Comparison of ENCODE assay signal across 9 cellular contexts in genomic region chr19:4122480-4122879, GRCh38. TPM values are rescaled to one million over a fixed set of nuclear protein-coding genes. Genes with fewer than 3 reads are reported as not detected.
A peak's percentile ranks its signal among the peaks of the same experiment; 100 is the strongest.
DNase-seq lines count a peak whose midpoint lies in the region; ATAC-seq lines count a peak whose summit lies in the region.
"Had no signal": no experiment of that assay in that cellular context is flagged by ENCODE, and none has a peak within 500 bp of the region (broad histone marks: within the 10 kb centered on the region; RNA-seq: fewer than 3 reads in every experiment).

No MANE protein-coding gene starts in this region.

- H3K4me1 Mint-ChIP-seq in activated CD4-positive, alpha-beta T cell treated with anti-CD3 and anti-CD28 coated beads, Interleukin-2, amount 10 ng/mL, durations not matched to agents 24 days and 14 days = peaks cover 25% of the 10 kb centered on the region
- H3K4me1 Mint-ChIP-seq in activated naive CD8-positive, alpha-beta T cell treated with anti-CD3 and anti-CD28 coated beads for 36 hours = peaks cover 21% of the 10 kb centered on the region
- peaks cover 20 to 28% of the 10 kb centered on the region in 2 donors for H3K4me1 Mint-ChIP-seq in immature natural killer cell

- peak overlapping the region; percentile 81 to 86 for H3K4me3 ChIP-seq in stomach smooth muscle (ENCODE audit: low read length in 2 of 2)

- intact Hi-C loops in activated CD4-positive, alpha-beta T cell treated with anti-CD3 and anti-CD28 coated beads, Interleukin-2, amount 10 ng/mL, durations not matched to agents 24 days and 14 days (cut with micrococcal nuclease) = loop anchor here (5.0 kb wide), 1 partner anchor 55 kb away; the partner anchor contains the start of gene ZBTB7A
- intact Hi-C loops in head of caudate nucleus (cut with DNase I) = loop anchor here (5.0 kb wide), 3 partner anchors 55 to 115 kb away; partner anchors contain the start of genes ANKRD24, PIAS4, SIRT6 and ZBTB7A

- H3K27me3 ChIP-seq in stomach smooth muscle (ENCODE audit: control insufficient read depth in 1 of 2, insufficient read depth in 2 of 2, low read length in 2 of 2) = no peaks in the 10 kb centered on the region

- H3K4me3 Mint-ChIP-seq in activated CD4-positive, alpha-beta T cell treated with anti-CD3 and anti-CD28 coated beads, Interleukin-2, amount 10 ng/mL, durations not matched to agents 24 days and 14 days = peak overlapping the region; percentile 99
- H3K4me3 Mint-ChIP-seq in activated naive CD8-positive, alpha-beta T cell treated with anti-CD3 and anti-CD28 coated beads for 36 hours = peak overlapping the region; percentile 99
- peak overlapping the region; percentile 88 to 94 (median 92) for H3K4me3 Mint-ChIP-seq in immature natural killer cell

- no peak for ATAC-seq in HG03139 (IDR thresholded peaks at IDR 0.05; ENCODE audit: unreplicated experiment)

- peak overlapping the region; percentile 95 for H3K27ac Mint-ChIP-seq in activated CD4-positive, alpha-beta T cell treated with anti-CD3 and anti-CD28 coated beads, Interleukin-2, amount 10 ng/mL, durations not matched to agents 24 days and 14 days
- H3K27ac Mint-ChIP-seq in activated naive CD8-positive, alpha-beta T cell treated with anti-CD3 and anti-CD28 coated beads for 36 hours = peak overlapping the region; percentile 93
- peak overlapping the region; percentile 86 to 97 (median 92) for H3K27ac Mint-ChIP-seq in immature natural killer cell

- peaks cover 23% of the 10 kb centered on the region for H3K4me1 ChIP-seq in stomach smooth muscle (ENCODE audit: control insufficient read depth, insufficient read depth, low read length)

- H3K9ac ChIP-seq in stomach smooth muscle (ENCODE audit: low read length in 2 of 2) = peak overlapping the region; percentile 87 to 95

- no peaks in the 10 kb centered on the region for H3K27me3 Mint-ChIP-seq in activated CD4-positive, alpha-beta T cell treated with anti-CD3 and anti-CD28 coated beads, Interleukin-2, amount 10 ng/mL, durations not matched to agents 24 days and 14 days
- no peaks in the 10 kb centered on the region for H3K27me3 Mint-ChIP-seq in activated naive CD8-positive, alpha-beta T cell treated with anti-CD3 and anti-CD28 coated beads for 36 hours
- H3K27me3 Mint-ChIP-seq in immature natural killer cell (ENCODE audit: low read depth in 3 of 3) = peaks cover 0 to 8% (median 2%) of the 10 kb centered on the region in 3 donors

- no peaks in the 10 kb centered on the region for H3K9me3 Mint-ChIP-seq in activated CD4-positive, alpha-beta T cell treated with anti-CD3 and anti-CD28 coated beads, Interleukin-2, amount 10 ng/mL, durations not matched to agents 24 days and 14 days
- no peaks in the 10 kb centered on the region for H3K9me3 Mint-ChIP-seq in activated naive CD8-positive, alpha-beta T cell treated with anti-CD3 and anti-CD28 coated beads for 36 hours
- H3K9me3 Mint-ChIP-seq in immature natural killer cell = no peaks in the 10 kb centered on the region

- peak overlapping the region; percentile 46 for H3K27ac ChIP-seq in stomach smooth muscle (ENCODE audit: low read length)

- H3K36me3 Mint-ChIP-seq in activated CD4-positive, alpha-beta T cell treated with anti-CD3 and anti-CD28 coated beads, Interleukin-2, amount 10 ng/mL, durations not matched to agents 24 days and 14 days (ENCODE audit: low read depth) = peaks cover 8% of the 10 kb centered on the region
- H3K36me3 Mint-ChIP-seq in activated naive CD8-positive, alpha-beta T cell treated with anti-CD3 and anti-CD28 coated beads for 36 hours = peaks cover 8% of the 10 kb centered on the region
- H3K36me3 Mint-ChIP-seq in immature natural killer cell = peaks cover 0 to 3% (median 0%) of the 10 kb centered on the region in 3 donors

- H3K9me3 ChIP-seq in stomach smooth muscle (ENCODE audit: control insufficient read depth in 2 of 2, low read length in 2 of 2) = no peaks in the 10 kb centered on the region

- no peak for DNase-seq in activated CD4-positive, alpha-beta T cell treated with anti-CD3 and anti-CD28 coated beads, Interleukin-2, amount 10 ng/mL, durations not matched to agents 24 days and 14 days
- no peak for DNase-seq in activated CD4-positive, alpha-beta T cell treated with anti-CD3 and anti-CD28 coated beads, Interleukin-2, amount 50 U/mL, for 1 hour
- DNase-seq in activated naive CD8-positive, alpha-beta T cell treated with anti-CD3 and anti-CD28 coated beads for 36 hours = no peak
- DNase-seq in immature natural killer cell (no peak), head of caudate nucleus (no peak), DMS53 (lab: John Stamatoyannopoulos, UW) (no peak)
- DNase-seq: activated CD4-positive, CD25-positive, alpha-beta regulatory T cell treated with anti-CD3 and anti-CD28 coated beads, Interleukin-2, amount 50 U/mL, for 72 hours had no signal

- H3K36me3 ChIP-seq in stomach smooth muscle (ENCODE audit: control insufficient read depth in 2 of 2, insufficient read depth in 2 of 2, low read length in 2 of 2) = peaks cover 0 to 7% of the 10 kb centered on the region in 2 donors

RNA-seq across cellular contexts. Expression of gene MAP2K2, which starts 1.4 kb away (rescaled TPM):
- 125 and 135 TPM in 2 replicates for total RNA-seq in activated CD4-positive, alpha-beta T cell treated with anti-CD3 and anti-CD28 coated beads, Interleukin-2, amount 10 ng/mL, durations not matched to agents 24 days and 14 days
- 100 to 1,000 TPM; 120 to 121 TPM for total RNA-seq in activated naive CD8-positive, alpha-beta T cell treated with anti-CD3 and anti-CD28 coated beads for 36 hours
- polyA plus RNA-seq in immature natural killer cell = 10 to 100 TPM; 75.5 to 96.0 (median 86.6) TPM

RNA-seq across cellular contexts. Expression of gene CREB3L3, which starts 31.0 kb away (rescaled TPM):
- total RNA-seq in activated CD4-positive, alpha-beta T cell treated with anti-CD3 and anti-CD28 coated beads, Interleukin-2, amount 10 ng/mL, durations not matched to agents 24 days and 14 days = 0.12 TPM in 1 of 2 replicates, not detected in the other
- not detected for total RNA-seq in activated naive CD8-positive, alpha-beta T cell treated with anti-CD3 and anti-CD28 coated beads for 36 hours
- not detected for polyA plus RNA-seq in immature natural killer cell

RNA-seq across cellular contexts. Expression of gene ZBTB7A, which starts 55.8 kb away (rescaled TPM):
- total RNA-seq in activated CD4-positive, alpha-beta T cell treated with anti-CD3 and anti-CD28 coated beads, Interleukin-2, amount 10 ng/mL, durations not matched to agents 24 days and 14 days = 35.8 and 39.6 TPM in 2 replicates
- total RNA-seq in activated naive CD8-positive, alpha-beta T cell treated with anti-CD3 and anti-CD28 coated beads for 36 hours = 10 to 100 TPM; 34.9 to 35.9 TPM
- 10 to 100 TPM; 10.2 to 62.3 (median 29.0) TPM for polyA plus RNA-seq in immature natural killer cell

RNA-seq across cellular contexts. Expression of gene SIRT6, which starts 59.9 kb away (rescaled TPM):
- 39.8 and 48.0 TPM in 2 replicates for total RNA-seq in activated CD4-positive, alpha-beta T cell treated with anti-CD3 and anti-CD28 coated beads, Interleukin-2, amount 10 ng/mL, durations not matched to agents 24 days and 14 days
- 10 to 100 TPM; 27.1 to 27.2 TPM for total RNA-seq in activated naive CD8-positive, alpha-beta T cell treated with anti-CD3 and anti-CD28 coated beads for 36 hours
- 1 to 10 TPM in 2 of 3 donors, under 1 TPM in 1; 0.86 to 7.4 (median 1.4) TPM for polyA plus RNA-seq in immature natural killer cell
